ENCODE assay signal across 15 cellular contexts in the genomic region with DNA sequence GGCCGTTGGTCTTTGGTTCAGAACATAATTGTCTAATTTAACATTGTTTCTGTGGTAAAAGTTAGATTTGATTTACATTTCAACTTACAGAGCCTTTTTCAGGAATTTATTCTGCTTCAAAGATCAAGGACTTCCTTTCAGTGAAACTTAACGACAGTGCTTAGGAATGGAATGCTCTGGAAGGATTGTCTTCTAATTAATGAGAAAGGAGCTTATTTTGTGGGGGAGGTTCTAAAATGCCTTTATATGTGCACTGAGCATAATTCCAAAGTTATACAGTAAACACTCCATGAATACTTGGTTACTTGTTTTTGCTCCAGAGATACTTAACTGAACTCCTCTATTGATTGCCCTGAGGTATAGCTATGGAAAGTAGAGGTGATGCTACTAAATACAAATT.
DNase-seq lines count a peak whose midpoint lies in the region; ATAC-seq, FAIRE-seq and TF ChIP-seq lines count a peak whose summit lies in the region.
"Had no signal": no experiment of that assay in that cellular context is flagged by ENCODE, and none has a peak within 500 bp of the region (broad histone marks: within the 10 kb centered on the region; RNA-seq: fewer than 3 reads in every experiment).

No MANE protein-coding gene starts in this region.

- FAIRE-seq in islet of Langerhans (lab: Jason Lieb, UNC) = peak; percentile 38
- FAIRE-seq: GM12878, GM18507 had no signal

- no peaks in the 10 kb centered on the region for H3K9me3 Mint-ChIP-seq in mesothelial cell of epicardium
- H3K9me3 Mint-ChIP-seq: CD4-positive, alpha-beta T cell had no signal

- no peaks in the 10 kb centered on the region for H4K20me1 ChIP-seq in smooth muscle cell (ENCODE audit: low read depth)
- H4K20me1 ChIP-seq: BLaER1 treated with 17β-estradiol and CSF1 and Interleukin-3, amounts not matched to agents 10 nM and 100 nM had no signal

- H3K9me3 ChIP-seq in NT2/D1 (ENCODE audit: insufficient read depth, low read length) (no peaks in the 10 kb centered on the region), smooth muscle cell (replicated peaks; ENCODE audit: low read depth) (no peaks in the 10 kb centered on the region)
- H3K9me3 ChIP-seq: BLaER1 treated with 17β-estradiol and CSF1 and Interleukin-3, amounts not matched to agents 10 nM and 100 nM had no signal

- no peak for ATAC-seq in HG02571 (IDR thresholded peaks at IDR 0.05; ENCODE audit: unreplicated experiment)
- ATAC-seq: GM12878 had no signal

- no peaks in the 10 kb centered on the region for H3K27me3 ChIP-seq in NT2/D1 (ENCODE audit: insufficient read depth, insufficient read length)
- no peaks in the 10 kb centered on the region for H3K27me3 ChIP-seq in smooth muscle cell (ENCODE audit: low read depth)
- H3K27me3 ChIP-seq: BLaER1 treated with 17β-estradiol and CSF1 and Interleukin-3, amounts not matched to agents 10 nM and 100 nM had no signal

- no peak for TF ChIP-seq CTCF in mesothelial cell of epicardium (IDR thresholded peaks at IDR 0.05; ENCODE audit: unreplicated experiment)
- no peak for TF ChIP-seq CTCF in smooth muscle cell (IDR thresholded peaks at IDR 0.05; ENCODE audit: borderline replicate concordance, insufficient read depth, poor library complexity, severe bottlenecking)

- H3F3A ChIP-seq in smooth muscle cell (ENCODE audit: low read depth) = no peaks in the 10 kb centered on the region

- H3K36me3 Mint-ChIP-seq in mesothelial cell of epicardium = no peaks in the 10 kb centered on the region

- DNase-seq in NT2/D1 (ENCODE audit: low read depth, low spot score) = peak; percentile 22
- DNase-seq in mesothelial cell of epicardium (ENCODE audit: low spot score in 2 of 2, unreplicated experiment in 2 of 2) = no peak
- no peak for DNase-seq in smooth muscle cell (lab: John Stamatoyannopoulos, UW; ENCODE audit: unreplicated experiment)
- no peak for DNase-seq in NCI-H526 (lab: John Stamatoyannopoulos, UW)
- DNase-seq in NCI-H69 (lab: John Stamatoyannopoulos, UW) = no peak
- DNase-seq: CD4-positive, alpha-beta T cell; DMS79; H7 had no signal

- H3K27me3 Mint-ChIP-seq in mesothelial cell of epicardium (ENCODE audit: low read depth) = no peaks in the 10 kb centered on the region

- no peak overlapping the region for H3K9ac ChIP-seq in NT2/D1 (ENCODE audit: insufficient read length, low read depth)
- no peak overlapping the region for H3K9ac ChIP-seq in smooth muscle cell (ENCODE audit: low read depth)
- H3K9ac ChIP-seq: BLaER1 treated with 17β-estradiol and CSF1 and Interleukin-3, amounts not matched to agents 10 nM and 100 nM; GM23248 had no signal

- H3K4me1 ChIP-seq in NT2/D1 (ENCODE audit: insufficient read depth, insufficient read length) = peaks cover 3% of the 10 kb centered on the region
- peaks cover 15% of the 10 kb centered on the region for H3K4me1 ChIP-seq in smooth muscle cell (ENCODE audit: low read depth)

- H3K79me2 ChIP-seq in smooth muscle cell (ENCODE audit: low read depth) = no peaks in the 10 kb centered on the region

- no peak overlapping the region for H3K27ac ChIP-seq in smooth muscle cell (ENCODE audit: low read depth)
- H3K27ac ChIP-seq: BLaER1 treated with 17β-estradiol and CSF1 and Interleukin-3, amounts not matched to agents 10 nM and 100 nM; GM23248; HL-60 had no signal

- peak overlapping the region; percentile 44 for H3K27ac Mint-ChIP-seq in mesothelial cell of epicardium
- H3K27ac Mint-ChIP-seq: CD4-positive, alpha-beta T cell had no signal

- no peak overlapping the region for H3K4me3 ChIP-seq in NT2/D1 (ENCODE audit: insufficient read length, low read depth)
- no peak overlapping the region for H3K4me3 ChIP-seq in smooth muscle cell
- H3K4me3 ChIP-seq: BLaER1 treated with 17β-estradiol and CSF1 and Interleukin-3, amounts not matched to agents 10 nM and 100 nM; GM12878; GM23248 had no signal

- peaks cover 32% of the 10 kb centered on the region for H3K4me1 Mint-ChIP-seq in mesothelial cell of epicardium

- 37% methylated on average over 2 of the region's 2 CpGs for WGBS in smooth muscle cell (ENCODE audit: low lambda C conversion rate)

- H3K4me2 ChIP-seq in smooth muscle cell = peak overlapping the region; percentile 17

- no peak overlapping the region for H3K4me3 Mint-ChIP-seq in mesothelial cell of epicardium
- H3K4me3 Mint-ChIP-seq: CD4-positive, alpha-beta T cell had no signal

- H2AFZ ChIP-seq in smooth muscle cell (ENCODE audit: low read depth) = no peak overlapping the region
- H2AFZ ChIP-seq: GM23248 had no signal

- H3K36me3 ChIP-seq in NT2/D1 (ENCODE audit: insufficient read depth, insufficient read length, low read length) (no peaks in the 10 kb centered on the region), smooth muscle cell (ENCODE audit: low read depth) (no peaks in the 10 kb centered on the region)
- H3K36me3 ChIP-seq: BLaER1 treated with 17β-estradiol and CSF1 and Interleukin-3, amounts not matched to agents 10 nM and 100 nM had no signal
